Comparison of ENCODE assay signal across 27 cellular contexts in the genomic region with DNA sequence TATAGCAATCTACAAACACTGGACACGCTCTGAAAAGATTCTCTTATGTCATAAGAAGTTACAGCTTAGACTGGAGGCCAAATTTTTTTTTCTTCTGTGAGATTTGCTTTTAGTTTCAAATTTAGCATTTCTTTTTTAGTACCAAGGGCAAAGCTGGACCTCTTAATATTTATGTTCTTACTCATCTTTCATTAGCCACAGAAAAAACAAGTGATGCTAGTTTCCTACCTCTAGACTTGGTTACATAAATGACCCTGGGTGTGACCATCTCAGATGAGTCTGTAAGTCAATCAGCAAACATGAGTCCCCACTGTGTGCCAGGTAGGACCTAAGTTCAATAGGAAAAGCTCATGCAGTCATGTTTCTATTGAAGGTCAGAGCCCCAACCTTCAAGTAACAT.
"Had no signal": no experiment of that assay in that cellular context is flagged by ENCODE, and none has a peak within 500 bp of the region (broad histone marks: within the 10 kb centered on the region; RNA-seq: fewer than 3 reads in every experiment).

No MANE protein-coding gene starts in this region.

- H3K27me3 ChIP-seq: cardiac muscle cell, foreskin keratinocyte, right atrium auricular region, stomach, testis, upper lobe of right lung had no signal

- H3K36me3 ChIP-seq: right atrium auricular region, upper lobe of right lung had no signal

- H3K4me1 ChIP-seq: foreskin keratinocyte, testis, upper lobe of right lung had no signal

- H3K27ac Mint-ChIP-seq: activated CD4-positive, alpha-beta T cell treated with anti-CD3 and anti-CD28 coated beads, Interleukin-2, amount 10 ng/mL, durations not matched to agents 7 days and 5 days; activated CD8-positive, alpha-beta T cell treated with anti-CD3 and anti-CD28 coated beads, Interleukin-2, amount 10 ng/mL, durations not matched to agents 7 days and 5 days; activated naive CD4-positive, alpha-beta T cell treated with anti-CD3 and anti-CD28 coated beads for 36 hours; activated naive CD8-positive, alpha-beta T cell treated with anti-CD3 and anti-CD28 coated beads, Interleukin-2, amount 50 U/mL, for 24 hours; effector memory CD8-positive, alpha-beta T cell; memory B cell; naive B cell; progenitor cell of endocrine pancreas; stimulated activated effector memory CD8-positive, alpha-beta T cell treated with anti-CD3 and anti-CD28 coated beads, Interleukin-12 subunit alpha, Interleukin-12 subunit beta, amount 100 ng/mL, for 72 hours had no signal

- H3K9me3 Mint-ChIP-seq: activated CD4-positive, alpha-beta T cell treated with anti-CD3 and anti-CD28 coated beads, Interleukin-2, amount 10 ng/mL, durations not matched to agents 7 days and 5 days; activated naive CD4-positive, alpha-beta T cell treated with anti-CD3 and anti-CD28 coated beads for 36 hours; activated naive CD8-positive, alpha-beta T cell treated with anti-CD3 and anti-CD28 coated beads, Interleukin-2, amount 50 U/mL, for 24 hours; activated T-cell treated with anti-CD3 and anti-CD28 coated beads, Interleukin-2, amount 50 U/mL, for 4 hours; effector memory CD8-positive, alpha-beta T cell; memory B cell; naive B cell; neural crest cell; stimulated activated effector memory CD8-positive, alpha-beta T cell treated with anti-CD3 and anti-CD28 coated beads, Interleukin-12 subunit alpha, Interleukin-12 subunit beta, amount 100 ng/mL, for 72 hours had no signal

- H3K4me3 Mint-ChIP-seq: activated CD4-positive, alpha-beta T cell treated with anti-CD3 and anti-CD28 coated beads, Interleukin-2, amount 10 ng/mL, durations not matched to agents 7 days and 5 days; activated CD8-positive, alpha-beta T cell treated with anti-CD3 and anti-CD28 coated beads, Interleukin-2, amount 10 ng/mL, durations not matched to agents 7 days and 5 days; activated naive CD4-positive, alpha-beta T cell treated with anti-CD3 and anti-CD28 coated beads for 36 hours; activated naive CD8-positive, alpha-beta T cell treated with anti-CD3 and anti-CD28 coated beads, Interleukin-2, amount 50 U/mL, for 24 hours; activated T-cell treated with anti-CD3 and anti-CD28 coated beads, Interleukin-2, amount 50 U/mL, for 4 hours; effector memory CD8-positive, alpha-beta T cell; memory B cell; naive B cell; neural crest cell; stimulated activated effector memory CD8-positive, alpha-beta T cell treated with anti-CD3 and anti-CD28 coated beads, Interleukin-12 subunit alpha, Interleukin-12 subunit beta, amount 100 ng/mL, for 72 hours had no signal

- DNase-seq: activated CD4-positive, alpha-beta T cell treated with anti-CD3 and anti-CD28 coated beads, Interleukin-2, amount 10 ng/mL, durations not matched to agents 7 days and 5 days; activated CD8-positive, alpha-beta memory T cell treated with anti-CD3 and anti-CD28 coated beads, Interleukin-2, amount 50 U/mL, for 4 hours; activated CD8-positive, alpha-beta T cell treated with anti-CD3 and anti-CD28 coated beads, Interleukin-2, amount 10 ng/mL, durations not matched to agents 7 days and 5 days; activated naive CD4-positive, alpha-beta T cell treated with anti-CD3 and anti-CD28 coated beads for 36 hours; activated naive CD8-positive, alpha-beta T cell treated with anti-CD3 and anti-CD28 coated beads, Interleukin-2, amount 50 U/mL, for 24 hours; activated T-cell treated with anti-CD3 and anti-CD28 coated beads, Interleukin-2, amount 50 U/mL, for 4 hours; effector memory CD8-positive, alpha-beta T cell; foreskin keratinocyte; glutamatergic neuron; hypothalamus; left ventricle myocardium superior; mucosa of descending colon; naive B cell; stimulated activated CD4-positive, alpha-beta T cell treated with anti-CD3 and anti-CD28 coated beads, Interleukin-4, amount 100 ng/mL, for 24 hours; stomach; T1000; testis; upper lobe of right lung had no signal

- H3K4me2 ChIP-seq: smooth muscle cell had no signal

- H3K4me3 ChIP-seq: cardiac muscle cell, mucosa of descending colon, right atrium auricular region, smooth muscle cell, stomach, testis, upper lobe of right lung had no signal

- ATAC-seq: activated CD4-positive, CD25-positive, alpha-beta regulatory T cell treated with anti-CD3 and anti-CD28 coated beads, Interleukin-2, amount 50 U/mL, for 24 hours; activated CD8-positive, alpha-beta T cell treated with anti-CD3 and anti-CD28 coated beads, Interleukin-2, amount 10 ng/mL, durations not matched to agents 7 days and 5 days; activated naive CD8-positive, alpha-beta T cell treated with anti-CD3 and anti-CD28 coated beads, Interleukin-2, amount 50 U/mL, for 24 hours; activated T-cell treated with anti-CD3 and anti-CD28 coated beads, Interleukin-2, amount 50 U/mL, for 4 hours; effector memory CD8-positive, alpha-beta T cell; foreskin keratinocyte; left ventricle myocardium superior; mucosa of descending colon; stimulated activated effector memory CD8-positive, alpha-beta T cell treated with anti-CD3 and anti-CD28 coated beads, Interleukin-12 subunit alpha, Interleukin-12 subunit beta, amount 100 ng/mL, for 72 hours; upper lobe of right lung had no signal

- H3K36me3 Mint-ChIP-seq: memory B cell; naive B cell; stimulated activated effector memory CD8-positive, alpha-beta T cell treated with anti-CD3 and anti-CD28 coated beads, Interleukin-12 subunit alpha, Interleukin-12 subunit beta, amount 100 ng/mL, for 72 hours had no signal

- FAIRE-seq: keratinocyte had no signal

- H3K9me3 ChIP-seq: mucosa of descending colon, right atrium auricular region, stomach, testis, upper lobe of right lung had no signal

- H3K4me1 Mint-ChIP-seq: activated CD4-positive, alpha-beta T cell treated with anti-CD3 and anti-CD28 coated beads, Interleukin-2, amount 10 ng/mL, durations not matched to agents 7 days and 5 days; activated naive CD8-positive, alpha-beta T cell treated with anti-CD3 and anti-CD28 coated beads, Interleukin-2, amount 50 U/mL, for 24 hours; memory B cell; naive B cell; neural crest cell; stimulated activated effector memory CD8-positive, alpha-beta T cell treated with anti-CD3 and anti-CD28 coated beads, Interleukin-12 subunit alpha, Interleukin-12 subunit beta, amount 100 ng/mL, for 72 hours had no signal

- H3K27me3 Mint-ChIP-seq: activated CD4-positive, alpha-beta T cell treated with anti-CD3 and anti-CD28 coated beads, Interleukin-2, amount 10 ng/mL, durations not matched to agents 7 days and 5 days; progenitor cell of endocrine pancreas had no signal

- H3K27ac ChIP-seq: cardiac muscle cell, foreskin keratinocyte, right atrium auricular region, upper lobe of right lung had no signal
